ENCODE assay signal across 8 cellular contexts in the genomic region with DNA sequence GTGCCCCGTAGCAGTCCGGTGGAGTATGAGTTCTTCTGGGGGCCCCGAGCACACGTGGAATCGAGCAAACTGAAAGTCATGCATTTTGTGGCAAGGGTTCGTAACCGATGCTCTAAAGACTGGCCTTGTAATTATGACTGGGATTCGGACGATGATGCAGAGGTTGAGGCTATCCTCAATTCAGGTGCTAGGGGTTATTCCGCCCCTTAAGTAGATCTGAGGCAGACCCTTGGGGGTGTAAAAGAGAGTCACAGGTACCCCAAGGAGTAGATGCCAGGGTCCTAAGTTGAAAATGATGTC. TPM values are rescaled to one million over a fixed set of nuclear protein-coding genes. Genes with fewer than 3 reads are reported as not detected.
DNase-seq lines count a peak whose midpoint lies in the region; ATAC-seq and TF ChIP-seq lines count a peak whose summit lies in the region.

No MANE protein-coding gene starts in this region.

- ATAC-seq in GM21528 (IDR thresholded peaks at IDR 0.05; ENCODE audit: low FRiP score, unreplicated experiment) (peak; percentile 12), SK-N-SH treated with all-trans-retinoic acid at 6 μM for 48 hours (peak; percentile 32; the same call in 2 of the 3 replicates), GM18868 (IDR thresholded peaks at IDR 0.05; ENCODE audit: unreplicated experiment) (no peak), HG02571 (IDR thresholded peaks at IDR 0.05; ENCODE audit: unreplicated experiment) (no peak)

- H3K4me3 ChIP-seq in fibroblast of the aortic adventitia (ENCODE audit: low read depth, low read length) (peak overlapping the region; percentile 76), skeletal muscle cell (ENCODE audit: low read depth, low read length) (peak overlapping the region; percentile 75)

- no peak for TF ChIP-seq CTCF in fibroblast of the aortic adventitia (IDR thresholded peaks at IDR 0.05; ENCODE audit: insufficient read depth, low read length)

- DNase-seq in fibroblast of the aortic adventitia (ENCODE audit: low read depth): no peak
- no peak for DNase-seq in skeletal muscle cell (ENCODE audit: low read depth)
- DNase-seq in NOMO-1 treated with dmso at 0.1 percent for 144 hours (lab: John Stamatoyannopoulos, UW; ENCODE audit: unreplicated experiment): no peak
- no peak for DNase-seq in effector CD8-positive, alpha-beta T cell (lab: John Stamatoyannopoulos, UW)

TF ChIP-seq in SK-N-SH treated with all-trans-retinoic acid at 6 μM for 48 hours, 23 proteins besides CTCF, POLR2A, EP300 and RAD21:
- TF ChIP-seq ZNF70 (CRISPR knock-in tag; IDR thresholded peaks at IDR 0.05) (no peak), ARNTL (CRISPR knock-in tag; IDR thresholded peaks at IDR 0.05; ENCODE audit: borderline replicate concordance, low read depth) (no peak), CSDC2 (CRISPR knock-in tag; IDR thresholded peaks at IDR 0.05) (no peak), OSR1 (CRISPR knock-in tag; IDR thresholded peaks at IDR 0.05) (no peak)
- TF ChIP-seq, protein P1, sequence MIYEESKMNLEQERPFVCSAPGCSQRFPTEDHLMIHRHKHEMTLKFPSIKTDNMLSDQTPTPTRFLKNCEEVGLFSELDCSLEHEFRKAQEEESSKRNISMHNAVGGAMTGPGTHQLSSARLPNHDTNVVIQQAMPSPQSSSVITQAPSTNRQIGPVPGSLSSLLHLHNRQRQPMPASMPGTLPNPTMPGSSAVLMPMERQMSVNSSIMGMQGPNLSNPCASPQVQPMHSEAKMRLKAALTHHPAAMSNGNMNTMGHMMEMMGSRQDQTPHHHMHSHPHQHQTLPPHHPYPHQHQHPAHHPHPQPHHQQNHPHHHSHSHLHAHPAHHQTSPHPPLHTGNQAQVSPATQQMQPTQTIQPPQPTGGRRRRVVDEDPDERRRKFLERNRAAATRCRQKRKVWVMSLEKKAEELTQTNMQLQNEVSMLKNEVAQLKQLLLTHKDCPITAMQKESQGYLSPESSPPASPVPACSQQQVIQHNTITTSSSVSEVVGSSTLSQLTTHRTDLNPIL (CRISPR knock-in tag; IDR thresholded peaks at IDR 0.05; ENCODE audit: low read depth): no peak

RNA-seq across cellular contexts. Expression of gene MAGEH1, which starts 0.8 kb away (rescaled TPM):
- 11.4 and 26.1 TPM in 2 replicates for total RNA-seq in fibroblast of the aortic adventitia (ENCODE audit: low replicate concordance)

RNA-seq across cellular contexts. Expression of gene USP51, which starts 36.9 kb away (rescaled TPM):
- 2.2 and 3.8 TPM in 2 replicates for total RNA-seq in fibroblast of the aortic adventitia (ENCODE audit: low replicate concordance)

Comparison
In these comparisons a context has a peak if more than half of its experiments do, and no peak if none do; other contexts are left out.
1. ATAC-seq: peak in GM21528 (single experiment) and SK-N-SH treated with all-trans-retinoic acid at 6 μM for 48 hours (single experiment); none in GM18868 (single experiment) and HG02571 (single experiment).